In the genomic region with DNA sequence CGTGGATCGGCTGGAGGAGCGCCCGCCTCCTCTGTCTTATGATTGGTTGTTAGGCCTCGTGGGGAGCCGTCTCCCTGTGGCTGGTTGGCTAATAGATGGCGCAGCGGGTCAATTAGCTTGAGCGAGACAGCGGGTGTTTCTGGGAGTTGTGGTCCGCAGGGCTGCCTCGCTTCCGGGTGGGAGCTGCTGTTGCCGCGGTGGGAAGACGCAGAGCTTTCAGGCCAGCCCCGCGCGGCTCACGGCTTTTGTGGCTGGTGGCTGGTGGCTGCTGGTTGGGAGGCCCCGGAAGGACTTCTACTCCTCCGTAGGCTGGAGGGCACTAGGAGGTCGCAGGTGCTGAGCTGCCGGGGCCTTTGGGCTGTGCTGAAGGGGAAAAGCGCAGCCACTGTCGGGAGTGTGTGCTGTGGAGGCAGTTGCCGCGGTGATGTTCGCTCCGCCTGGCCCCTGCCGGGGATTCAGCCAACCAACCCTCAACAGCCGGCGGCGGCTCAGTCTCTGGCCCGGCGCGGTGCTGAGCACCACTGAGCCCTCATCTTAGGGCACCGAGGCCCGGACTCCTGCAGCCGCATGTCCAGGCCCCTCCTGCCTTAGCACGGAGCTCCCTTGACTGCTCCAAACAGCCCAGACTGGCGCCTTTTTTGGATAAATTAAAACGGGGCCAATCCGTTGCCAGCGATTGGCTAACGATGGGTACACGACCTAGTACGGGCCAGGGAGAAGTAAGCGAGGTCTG, we compare ENCODE assay signal across 8 cellular contexts. TPM values are rescaled to one million over a fixed set of nuclear protein-coding genes. Genes with fewer than 3 reads are reported as not detected.
DNase-seq lines count a peak whose midpoint lies in the region; ATAC-seq and TF ChIP-seq lines count a peak whose summit lies in the region.

No MANE protein-coding gene starts in this region.

- DNase-seq in AG20443 (ENCODE audit: low spot score) (peak; percentile 95), NCI-H446 (lab: John Stamatoyannopoulos, UW) (peak; percentile 84 to 93), chondrocyte (ENCODE audit: low spot score) (peak; percentile 98), kidney epithelial cell (ENCODE audit: low read depth) (peak; percentile 93)
- peak; percentile 86 for DNase-seq in activated CD4-positive, CD25-positive, alpha-beta regulatory T cell treated with anti-CD3 and anti-CD28 coated beads, Interleukin-2, amount 50 U/mL, for 72 hours
- peak; percentile 95 for DNase-seq in stimulated activated CD4-positive, alpha-beta T cell treated with anti-CD3 and anti-CD28 coated beads, Interleukin-15, amount 100 ng/mL, for 24 hours

- TF ChIP-seq CTCF in chondrocyte (IDR thresholded peaks at IDR 0.05) (no peak), kidney epithelial cell (IDR thresholded peaks at IDR 0.05; ENCODE audit: insufficient read depth, low read length, poor library complexity, severe bottlenecking) (no peak)

- H3K4me3 ChIP-seq in kidney epithelial cell (ENCODE audit: low read depth, low read length) = peak overlapping the region; percentile 72

- H3K9me3 Mint-ChIP-seq in chondrocyte (ENCODE audit: low read depth) = no peaks in the 10 kb centered on the region

- H3K27ac Mint-ChIP-seq in chondrocyte (ENCODE audit: unreplicated experiment) = peak overlapping the region; percentile 96

- H3K4me1 Mint-ChIP-seq in chondrocyte (ENCODE audit: low read depth) = peaks cover 27% of the 10 kb centered on the region

- no peaks in the 10 kb centered on the region for H3K27me3 Mint-ChIP-seq in chondrocyte (ENCODE audit: low read depth)

- ATAC-seq in GM19043 (IDR thresholded peaks at IDR 0.05; ENCODE audit: low read depth, unreplicated experiment) (peak; percentile 80), HG03354 (IDR thresholded peaks at IDR 0.05; ENCODE audit: poor library complexity, severe bottlenecking, unreplicated experiment) (peak; percentile 90)

- peak overlapping the region; percentile 89 for H3K4me3 Mint-ChIP-seq in chondrocyte (ENCODE audit: unreplicated experiment)

- H3K27me3 ChIP-seq in kidney epithelial cell (ENCODE audit: control insufficient read depth, insufficient read depth, low read length) = no peaks in the 10 kb centered on the region

- peaks cover 1% of the 10 kb centered on the region for H3K36me3 Mint-ChIP-seq in chondrocyte (ENCODE audit: low read depth)

- no peaks in the 10 kb centered on the region for H3K36me3 ChIP-seq in kidney epithelial cell (ENCODE audit: control insufficient read depth, insufficient read depth, low read length)

RNA-seq across cellular contexts. Expression of gene C10orf143, which starts 0.7 kb away (rescaled TPM):
- total RNA-seq in chondrocyte (2.5 to 6.2 TPM (median 2.6 TPM) in 3 replicates), kidney epithelial cell (0.75 and 0.88 TPM in 2 replicates)

RNA-seq across cellular contexts. Expression of gene GLRX3, which starts 24.9 kb away (rescaled TPM):
- 57.5 to 75.0 TPM (median 60.5 TPM) in 3 replicates for total RNA-seq in chondrocyte
- 136 and 192 TPM in 2 replicates for total RNA-seq in kidney epithelial cell

Comparison
In these comparisons a context has a peak if more than half of its experiments do, and no peak if none do; other contexts are left out.
1. Peak in every context shown above with its lines: DNase-seq, ATAC-seq and H3K4me3 ChIP-seq.